18 cellular contexts compared by ENCODE assay signal in genomic region chr16:69127966-69128510, GRCh38. TPM values are rescaled to one million over a fixed set of nuclear protein-coding genes. Genes with fewer than 3 reads are reported as not detected.
DNase-seq lines count a peak whose midpoint lies in the region; ATAC-seq and TF ChIP-seq lines count a peak whose summit lies in the region.
"Had no signal": no experiment of that assay in that cellular context is flagged by ENCODE, and none has a peak within 500 bp of the region (broad histone marks: within the 10 kb centered on the region; RNA-seq: fewer than 3 reads in every experiment).

No MANE protein-coding gene starts in this region.

- ATAC-seq in stimulated activated naive CD8-positive, alpha-beta T cell treated with anti-CD3 and anti-CD28 coated beads, Interleukin-15, Interleukin-2, amounts not matched to agents 100 U/mL and 50 U/mL, for 24 hours, result no peak
- ATAC-seq in HG03039 (IDR thresholded peaks at IDR 0.05; ENCODE audit: unreplicated experiment) (no peak), HG02588 (IDR thresholded peaks at IDR 0.05; ENCODE audit: unreplicated experiment) (no peak)
- ATAC-seq: A549 had no signal

- no CpG with 5 or more reads among the region's 12 CpGs for WGBS in trophoblast cell (ENCODE audit: extremely low coverage, insufficient coverage, insufficient read length)

- H3K4me1 Mint-ChIP-seq in stimulated activated naive CD8-positive, alpha-beta T cell treated with anti-CD3 and anti-CD28 coated beads, Interleukin-15, Interleukin-2, amounts not matched to agents 100 ng/mL and 50 ng/mL, for 24 hours (ENCODE audit: low read depth), result peaks cover 53% of the 10 kb centered on the region
- peaks cover 28% of the 10 kb centered on the region for H3K4me1 Mint-ChIP-seq in osteocyte (ENCODE audit: unreplicated experiment)

- no peak overlapping the region for H3K4me2 ChIP-seq in trophoblast cell (ENCODE audit: low read length)
- H3K4me2 ChIP-seq: A549, KMS-11 had no signal

- H3K79me1 ChIP-seq in trophoblast cell (ENCODE audit: low read length), result peaks cover 14% of the 10 kb centered on the region

- H3K27ac Mint-ChIP-seq in stimulated activated naive CD8-positive, alpha-beta T cell treated with anti-CD3 and anti-CD28 coated beads, Interleukin-15, Interleukin-2, amounts not matched to agents 100 ng/mL and 50 ng/mL, for 24 hours, result peak overlapping the region; percentile 26
- H3K27ac Mint-ChIP-seq in osteocyte (ENCODE audit: unreplicated experiment), result peak overlapping the region; percentile 31

- H3K18ac ChIP-seq in trophoblast cell (ENCODE audit: low read length), result no peak overlapping the region

- no peaks in the 10 kb centered on the region for H3K27me3 ChIP-seq in trophoblast cell (ENCODE audit: insufficient read depth, low read length)

- no peak overlapping the region for H2BK5ac ChIP-seq in trophoblast cell (ENCODE audit: low read depth, low read length, poor library complexity)

- H2BK12ac ChIP-seq in trophoblast cell (ENCODE audit: low read length), result no peak overlapping the region

- H4K8ac ChIP-seq in trophoblast cell (ENCODE audit: low read depth, low read length), result no peak overlapping the region

- no peak overlapping the region for H3K4ac ChIP-seq in trophoblast cell (ENCODE audit: low read depth, low read length)

- no peak overlapping the region for H2AFZ ChIP-seq in trophoblast cell (ENCODE audit: insufficient read depth, low read length, poor library complexity)

- no peaks in the 10 kb centered on the region for H3K9me3 ChIP-seq in trophoblast cell (ENCODE audit: insufficient read depth, low read depth, low read length)
- H3K9me3 ChIP-seq: A549 had no signal

- no peak for TF ChIP-seq CTCF in osteocyte (IDR thresholded peaks at IDR 0.05)

- no peak overlapping the region for H3K4me3 Mint-ChIP-seq in stimulated activated naive CD8-positive, alpha-beta T cell treated with anti-CD3 and anti-CD28 coated beads, Interleukin-15, Interleukin-2, amounts not matched to agents 100 ng/mL and 50 ng/mL, for 24 hours
- no peak overlapping the region for H3K4me3 Mint-ChIP-seq in osteocyte (ENCODE audit: unreplicated experiment)

- H4K91ac ChIP-seq in trophoblast cell (ENCODE audit: low read depth, low read length), result no peak overlapping the region

- H3K27me3 Mint-ChIP-seq in stimulated activated naive CD8-positive, alpha-beta T cell treated with anti-CD3 and anti-CD28 coated beads, Interleukin-15, Interleukin-2, amounts not matched to agents 100 ng/mL and 50 ng/mL, for 24 hours, result no peaks in the 10 kb centered on the region
- no peaks in the 10 kb centered on the region for H3K27me3 Mint-ChIP-seq in osteocyte (ENCODE audit: unreplicated experiment)

- no peak overlapping the region for H3K14ac ChIP-seq in trophoblast cell (ENCODE audit: low read length)

- peaks cover 4 to 7% of the 10 kb centered on the region in 2 experiments for H3K36me3 ChIP-seq in trophoblast cell (ENCODE audit: control insufficient read depth in 1 of 2, insufficient read depth in 2 of 2, low read length in 2 of 2)

- H3K36me3 Mint-ChIP-seq in stimulated activated naive CD8-positive, alpha-beta T cell treated with anti-CD3 and anti-CD28 coated beads, Interleukin-15, Interleukin-2, amounts not matched to agents 100 ng/mL and 50 ng/mL, for 24 hours (ENCODE audit: low read depth), result peaks cover 38% of the 10 kb centered on the region
- H3K36me3 Mint-ChIP-seq in osteocyte (ENCODE audit: unreplicated experiment), result peaks cover 2% of the 10 kb centered on the region

- H3K9me3 Mint-ChIP-seq in stimulated activated naive CD8-positive, alpha-beta T cell treated with anti-CD3 and anti-CD28 coated beads, Interleukin-15, Interleukin-2, amounts not matched to agents 100 ng/mL and 50 ng/mL, for 24 hours, result no peaks in the 10 kb centered on the region
- H3K9me3 Mint-ChIP-seq in osteocyte (ENCODE audit: unreplicated experiment), result no peaks in the 10 kb centered on the region

- H3K23ac ChIP-seq in trophoblast cell (ENCODE audit: low read length), result no peak overlapping the region

- no peak for DNase-seq in stimulated activated naive CD8-positive, alpha-beta T cell treated with anti-CD3 and anti-CD28 coated beads, Interleukin-15, Interleukin-2, amounts not matched to agents 100 U/mL and 50 U/mL, for 24 hours
- DNase-seq in left kidney (ENCODE audit: low read depth, low spot score) (peak; percentile 70), osteocyte (ENCODE audit: extremely low spot score, unreplicated experiment) (no peak), trophoblast cell (no peak)
- DNase-seq: C1 segment of cervical spinal cord, GF-D8, GOT3, NCI-H1048, NCI-H146, NCI-H2081 treated with DMSO at 0.1 percent for 48 hours, NCI-H226, NCI-H524 treated with DMSO at 0.1 percent for 48 hours, SHP77 had no signal

- H3K27ac ChIP-seq in trophoblast cell (ENCODE audit: low read depth, low read length), result no peak overlapping the region
- H3K27ac ChIP-seq: A549, KMS-11 had no signal

- H3K9ac ChIP-seq in trophoblast cell (ENCODE audit: low read length), result no peak overlapping the region
- H3K9ac ChIP-seq: KMS-11 had no signal

- no peak overlapping the region for H4K12ac ChIP-seq in trophoblast cell (ENCODE audit: low read depth, low read length)

- H3K4me3 ChIP-seq in trophoblast cell (ENCODE audit: low read depth, low read length), result no peak overlapping the region
- H3K4me3 ChIP-seq: A549 had no signal

- H3K79me2 ChIP-seq in trophoblast cell (ENCODE audit: control insufficient read depth, insufficient read depth, low read length, poor library complexity), result peaks cover 18% of the 10 kb centered on the region

- no peak overlapping the region for H2BK120ac ChIP-seq in trophoblast cell (ENCODE audit: insufficient read depth, low read length, poor library complexity)

- no peak overlapping the region for H2AK5ac ChIP-seq in trophoblast cell (ENCODE audit: low read length)

- no peaks in the 10 kb centered on the region for H3K4me1 ChIP-seq in trophoblast cell (ENCODE audit: control insufficient read depth in 1 of 2, insufficient read depth in 2 of 2, low read length in 2 of 2)

RNA-seq across cellular contexts. Expression of gene CHTF8, which starts 4.3 kb away (rescaled TPM):
- total RNA-seq in osteocyte, result 88.0 and 91.7 TPM in 2 replicates
- polyA plus RNA-seq in trophoblast cell (2013), result 99.6 and 102 TPM in 2 replicates

RNA-seq across cellular contexts. Expression of gene UTP4, which starts 4.4 kb away (rescaled TPM):
- total RNA-seq in osteocyte, result 41.6 and 41.8 TPM in 2 replicates
- polyA plus RNA-seq in trophoblast cell (2013), result 30.0 and 32.5 TPM in 2 replicates

RNA-seq across cellular contexts. Expression of gene HAS3, which starts 22.6 kb away (rescaled TPM):
- 0.89 and 1.6 TPM in 2 replicates for total RNA-seq in osteocyte
- polyA plus RNA-seq in trophoblast cell (2013), result 0.31 and 0.49 TPM in 2 replicates

RNA-seq across cellular contexts. Expression of gene SNTB2, which starts 58.9 kb away (rescaled TPM):
- total RNA-seq in osteocyte, result 39.6 and 45.6 TPM in 2 replicates
- 5.3 TPM in 2 replicates for polyA plus RNA-seq in trophoblast cell (2013)
